Comparison of ENCODE assay signal across 23 cellular contexts in genomic region chr4:164783966-164784365, GRCh38. TPM values are rescaled to one million over a fixed set of nuclear protein-coding genes. Genes with fewer than 3 reads are reported as not detected.
DNase-seq lines count a peak whose midpoint lies in the region; ATAC-seq, FAIRE-seq and TF ChIP-seq lines count a peak whose summit lies in the region.
"Had no signal": no experiment of that assay in that cellular context is flagged by ENCODE, and none has a peak within 500 bp of the region (broad histone marks: within the 10 kb centered on the region; RNA-seq: fewer than 3 reads in every experiment).

No MANE protein-coding gene starts in this region.

- H3K27me3 ChIP-seq in GM23248 (replicated peaks; ENCODE audit: insufficient read depth) = no peaks in the 10 kb centered on the region

- H3K9me3 Mint-ChIP-seq in glutamatergic neuron (ENCODE audit: unreplicated experiment) = no peaks in the 10 kb centered on the region

- 0 out of 2 replicates have a peak overlapping the region, but pooled peaks have one; percentile 22 for H2AFZ ChIP-seq in GM23248

- H3F3A ChIP-seq in GM23248 (ENCODE audit: insufficient read depth) = peaks cover 7% of the 10 kb centered on the region

- no peaks in the 10 kb centered on the region for H3K4me1 Mint-ChIP-seq in glutamatergic neuron (ENCODE audit: low read depth, unreplicated experiment)

- H3K9me3 ChIP-seq in GM23248 (ENCODE audit: low read depth) (no peaks in the 10 kb centered on the region), SK-N-MC (ENCODE audit: low read depth, low read length) (no peaks in the 10 kb centered on the region)

- H3K9me2 ChIP-seq in GM23248 (ENCODE audit: insufficient read depth) = no peaks in the 10 kb centered on the region

- H3K4me3 Mint-ChIP-seq in glutamatergic neuron (ENCODE audit: unreplicated experiment) = no peak overlapping the region

- no peak overlapping the region for H3K27ac Mint-ChIP-seq in glutamatergic neuron (ENCODE audit: unreplicated experiment)

- H3K79me2 ChIP-seq in GM23248 (ENCODE audit: insufficient read depth) = no peaks in the 10 kb centered on the region

- TF ChIP-seq CTCF in glutamatergic neuron (IDR thresholded peaks at IDR 0.05; ENCODE audit: partially characterized antibody, unreplicated experiment) = no peak

- H3K4me1 ChIP-seq in GM23248 (ENCODE audit: insufficient read depth) = peaks cover 7% of the 10 kb centered on the region

- H3K4me3 ChIP-seq in GM23248 (no peak overlapping the region), SK-N-MC (no peak overlapping the region)

- no peak for ATAC-seq in HG03442 (IDR thresholded peaks at IDR 0.05; ENCODE audit: unreplicated experiment)
- ATAC-seq: Panc1, SK-N-SH treated with all-trans-retinoic acid at 6 μM for 48 hours had no signal

- H3K9ac ChIP-seq in GM23248 (no peak overlapping the region), SK-N-MC (ENCODE audit: insufficient read length) (no peak overlapping the region)

- H3K27me3 Mint-ChIP-seq in glutamatergic neuron (ENCODE audit: unreplicated experiment) = no peaks in the 10 kb centered on the region

- H3K36me3 Mint-ChIP-seq in glutamatergic neuron (ENCODE audit: unreplicated experiment) = no peaks in the 10 kb centered on the region

- DNase-seq in GM23248 = no peak
- DNase-seq in SK-N-MC (ENCODE audit: low read depth, low spot score) = no peak
- DNase-seq in left kidney (ENCODE audit: low read depth, low spot score) = peak; percentile 77
- peak; percentile 48 for DNase-seq in renal cortical epithelial cell (ENCODE audit: low read depth)
- no peak for DNase-seq in HTR-8/SVneo (ENCODE audit: insufficient read length, low spot score)
- no peak for DNase-seq in glutamatergic neuron
- no peak for DNase-seq in NCI-H2029 (lab: John Stamatoyannopoulos, UW)
- DNase-seq: DMS53; GDM1; HCEC 1CT; Kasumi-1; NCI-H1417; NCI-H187 treated with DMSO at 0.1 percent for 48 hours; NCI-H510A; NCI-H748 treated with DMSO at 0.1 percent for 48 hours; NK-92 treated with Interleukin-12 subunit alpha and Interleukin-12 subunit beta, amount 100 ng/mL, for 24 hours; SIG-M5 had no signal

- H3K36me3 ChIP-seq in GM23248 (ENCODE audit: low read depth) = no peaks in the 10 kb centered on the region
- no peaks in the 10 kb centered on the region for H3K36me3 ChIP-seq in SK-N-MC (ENCODE audit: insufficient read depth, low read length)

- no peak overlapping the region for H3K27ac ChIP-seq in GM23248
- H3K27ac ChIP-seq in SK-N-MC = peak overlapping the region; percentile 22; the same call in 1 of the 2 replicates

- in situ Hi-C loops in GM23248 (cut with MboI) = loop anchor here (10.0 kb wide), 1 partner anchor 311 kb away; no protein-coding TSS in a partner anchor

- no peak for FAIRE-seq in HTR-8/SVneo (lab: Jason Lieb, UNC)
- FAIRE-seq: D721Med had no signal

- no peak overlapping the region for H3K4me2 ChIP-seq in GM23248 (ENCODE audit: unreplicated experiment)

- WGBS in GM23248 (ENCODE audit: low coverage in 1 of 2, low lambda C conversion rate in 2 of 2, missing lambda C conversion rate in 2 of 2), 2 experiments = 46 to 58% methylated on average over 5 of the region's 5 CpGs

- no peaks in the 10 kb centered on the region for H4K20me1 ChIP-seq in GM23248 (ENCODE audit: insufficient read depth)

RNA-seq across cellular contexts. Expression of gene SMIM31, which starts 30.0 kb away (rescaled TPM):
- total RNA-seq in GM23248 (2014; rRNA removed; shearing (Covaris generic)) = not detected in 2 replicates
- polyA plus RNA-seq in GM23248 (2016; fragmentation: Nextera tagmentation; extraction: Ambion mirVana) = not detected in 2 replicates
- 0.05 TPM in 1 of 2 replicates, not detected in the other for total RNA-seq in renal cortical epithelial cell
- not detected for total RNA-seq in glutamatergic neuron (ENCODE audit: unreplicated experiment)
- total RNA-seq: A172, MCF 10A had no signal

Comparison
In these comparisons a context has a peak if more than half of its experiments do, and no peak if none do; other contexts are left out.
1. DNase-seq: peak in left kidney (single experiment) and renal cortical epithelial cell (single experiment); none in GM23248 (single experiment), SK-N-MC (single experiment), HTR-8/SVneo (single experiment), glutamatergic neuron (single experiment) and NCI-H2029 (single experiment).